21 cellular contexts compared by ENCODE assay signal in genomic region chr13:59459972-59460371, GRCh38.
DNase-seq lines count a peak whose midpoint lies in the region; ATAC-seq and TF ChIP-seq lines count a peak whose summit lies in the region.
"Had no signal": no experiment of that assay in that cellular context is flagged by ENCODE, and none has a peak within 500 bp of the region (broad histone marks: within the 10 kb centered on the region; RNA-seq: fewer than 3 reads in every experiment).

No MANE protein-coding gene starts in this region.

- H3K23ac ChIP-seq in IMR-90 (ENCODE audit: low read depth, low read length) = 0 out of 2 replicates have a peak overlapping the region, but pooled peaks have one; percentile 86

- H3K36me3 ChIP-seq in IMR-90 (ENCODE audit: control insufficient read depth, insufficient read depth, low read length) (no peaks in the 10 kb centered on the region), brain microvascular endothelial cell (replicated peaks) (no peaks in the 10 kb centered on the region)
- H3K36me3 ChIP-seq: Peyer's patch, WERI-Rb-1 had no signal

- H4K91ac ChIP-seq in IMR-90 (ENCODE audit: insufficient read depth, low read depth, low read length) = no peak overlapping the region

- peak overlapping the region; percentile 90 for H2BK120ac ChIP-seq in IMR-90 (ENCODE audit: low read depth, low read length)

- CTCF ChIA-PET in IMR-90 (lab: Yijun Ruan, JAX) = no interaction called here

- no peak overlapping the region for H3K4me3 Mint-ChIP-seq in stimulated activated naive CD8-positive, alpha-beta T cell treated with anti-CD3 and anti-CD28 coated beads, Interleukin-15, amount 100 ng/mL, for 72 hours
- H3K4me3 Mint-ChIP-seq: activated CD4-positive, alpha-beta memory T cell treated with anti-CD3 and anti-CD28 coated beads, Interleukin-2, amount 10 ng/mL, durations not matched to agents 7 days and 5 days; activated naive CD8-positive, alpha-beta T cell treated with anti-CD3 and anti-CD28 coated beads, Interleukin-2, amount 50 U/mL, for 24 hours; immature natural killer cell; mesothelial cell of epicardium; stimulated activated naive CD8-positive, alpha-beta T cell treated with anti-CD3 and anti-CD28 coated beads, Interleukin-15, Interleukin-2, amounts not matched to agents 100 ng/mL and 50 ng/mL, for 24 hours had no signal

- no peaks in the 10 kb centered on the region for H3K9me1 ChIP-seq in IMR-90 (ENCODE audit: insufficient read depth, low read length)

- no peak overlapping the region for H3K14ac ChIP-seq in IMR-90 (replicated peaks; ENCODE audit: low read depth, low read length)

- H3K79me1 ChIP-seq in IMR-90 (ENCODE audit: low read depth in 1 of 2, low read length in 2 of 2) = no peaks in the 10 kb centered on the region

- no peaks in the 10 kb centered on the region for H4K20me1 ChIP-seq in IMR-90 (ENCODE audit: insufficient read depth, low read length)

- H3K27ac ChIP-seq in IMR-90 (ENCODE audit: insufficient read depth, low read length) (no peak overlapping the region), brain microvascular endothelial cell (peak overlapping the region; percentile 76)
- H3K27ac ChIP-seq: Peyer's patch, WERI-Rb-1 had no signal

- no peak overlapping the region for H3K56ac ChIP-seq in IMR-90 (ENCODE audit: extremely low read depth, insufficient read depth, low read length)

- no peak for ATAC-seq in IMR-90 (ENCODE audit: low read depth)
- ATAC-seq in stimulated activated naive CD8-positive, alpha-beta T cell treated with anti-CD3 and anti-CD28 coated beads, Interleukin-15, amount 100 ng/mL, for 72 hours = no peak
- ATAC-seq: activated naive CD8-positive, alpha-beta T cell treated with anti-CD3 and anti-CD28 coated beads, Interleukin-2, amount 50 U/mL, for 24 hours; HCT116 had no signal

- in situ Hi-C loops in IMR-90 (cut with MboI; ENCODE audit: low sequenced_read_pairs) (no loop called here), brain microvascular endothelial cell (cut with HindIII; ENCODE audit: low pct_ligation_motif_present, low sequenced_read_pairs) (no loop called here), ACHN (cut with HindIII; ENCODE audit: low pct_ligation_motif_present, low pct_unique_long_range_greater_than_20kb, low sequenced_read_pairs) (no loop called here)

- H2BK5ac ChIP-seq in IMR-90 (ENCODE audit: low read depth, low read length, poor library complexity, severe bottlenecking) = peak overlapping the region; percentile 95

- H3K27ac Mint-ChIP-seq in stimulated activated naive CD8-positive, alpha-beta T cell treated with anti-CD3 and anti-CD28 coated beads, Interleukin-15, amount 100 ng/mL, for 72 hours = no peak overlapping the region
- H3K27ac Mint-ChIP-seq: activated CD4-positive, alpha-beta memory T cell treated with anti-CD3 and anti-CD28 coated beads, Interleukin-2, amount 10 ng/mL, durations not matched to agents 7 days and 5 days; activated naive CD8-positive, alpha-beta T cell treated with anti-CD3 and anti-CD28 coated beads, Interleukin-2, amount 50 U/mL, for 24 hours; immature natural killer cell; mesothelial cell of epicardium; stimulated activated naive CD8-positive, alpha-beta T cell treated with anti-CD3 and anti-CD28 coated beads, Interleukin-15, Interleukin-2, amounts not matched to agents 100 ng/mL and 50 ng/mL, for 24 hours had no signal

- H3K9me3 ChIP-seq in IMR-90 (ENCODE audit: control insufficient read depth, insufficient read depth, low read length) = peaks cover 2% of the 10 kb centered on the region
- H3K9me3 ChIP-seq: Peyer's patch had no signal

- no CpG with 5 or more reads among the region's 2 CpGs for WGBS in IMR-90 (ENCODE audit: extremely low coverage in 2 of 2, insufficient read length in 1 of 2), 2 experiments

- no peaks in the 10 kb centered on the region for H3K9me3 Mint-ChIP-seq in stimulated activated naive CD8-positive, alpha-beta T cell treated with anti-CD3 and anti-CD28 coated beads, Interleukin-15, amount 100 ng/mL, for 72 hours
- H3K9me3 Mint-ChIP-seq: activated CD4-positive, alpha-beta memory T cell treated with anti-CD3 and anti-CD28 coated beads, Interleukin-2, amount 10 ng/mL, durations not matched to agents 7 days and 5 days; activated naive CD8-positive, alpha-beta T cell treated with anti-CD3 and anti-CD28 coated beads, Interleukin-2, amount 50 U/mL, for 24 hours; stimulated activated naive CD8-positive, alpha-beta T cell treated with anti-CD3 and anti-CD28 coated beads, Interleukin-15, Interleukin-2, amounts not matched to agents 100 ng/mL and 50 ng/mL, for 24 hours had no signal

- no peak overlapping the region for H3K18ac ChIP-seq in IMR-90 (ENCODE audit: low read depth, low read length)

- H3K27me3 ChIP-seq in IMR-90 (ENCODE audit: control insufficient read depth, insufficient read depth, low read length) (no peaks in the 10 kb centered on the region), brain microvascular endothelial cell (replicated peaks) (no peaks in the 10 kb centered on the region)
- H3K27me3 ChIP-seq: Peyer's patch had no signal

- no peak for TF ChIP-seq RAD21 in IMR-90 (IDR thresholded peaks at IDR 0.05; ENCODE audit: low read length)

- peak overlapping the region in 1 of 2 experiments; percentile 90; a peak in 1 of 4 replicates for H4K8ac ChIP-seq in IMR-90 (ENCODE audit: low read depth in 2 of 2, low read length in 2 of 2)

- intact Hi-C loops in IMR-90 (cut with micrococcal nuclease) = no loop called here

- peak overlapping the region; percentile 35 for H2AK9ac ChIP-seq in IMR-90 (replicated peaks; ENCODE audit: low read depth, low read length, poor library complexity)

- H2AK5ac ChIP-seq in IMR-90 (ENCODE audit: low read depth, low read length) = peak overlapping the region; percentile 39; the same call in 1 of the 2 replicates

- H2BK20ac ChIP-seq in IMR-90 (ENCODE audit: low read depth, low read length) = peak overlapping the region; percentile 87; the same call in 1 of the 2 replicates

- no peak for TF ChIP-seq POLR2A in IMR-90 (IDR thresholded peaks at IDR 0.05; ENCODE audit: low read depth, low read length)

- H3K4me3 ChIP-seq in AG09309 (ENCODE audit: control insufficient read depth, low read depth, low read length) = no peak overlapping the region
- no peak overlapping the region for H3K4me3 ChIP-seq in IMR-90 (ENCODE audit: insufficient read depth, low read depth, low read length)
- no peak overlapping the region for H3K4me3 ChIP-seq in brain microvascular endothelial cell (ENCODE audit: low read depth, low read length)
- H3K4me3 ChIP-seq: Peyer's patch had no signal

- peak overlapping the region; percentile 12 for H2AFZ ChIP-seq in IMR-90 (replicated peaks; ENCODE audit: low read length, poor library complexity)

- H3K4me1 Mint-ChIP-seq in stimulated activated naive CD8-positive, alpha-beta T cell treated with anti-CD3 and anti-CD28 coated beads, Interleukin-15, amount 100 ng/mL, for 72 hours = peaks cover 4% of the 10 kb centered on the region
- H3K4me1 Mint-ChIP-seq: activated CD4-positive, alpha-beta memory T cell treated with anti-CD3 and anti-CD28 coated beads, Interleukin-2, amount 10 ng/mL, durations not matched to agents 7 days and 5 days; activated naive CD8-positive, alpha-beta T cell treated with anti-CD3 and anti-CD28 coated beads, Interleukin-2, amount 50 U/mL, for 24 hours had no signal

- peaks cover 6% of the 10 kb centered on the region for H3K4me1 ChIP-seq in IMR-90 (ENCODE audit: control insufficient read depth, insufficient read depth, low read length)
- H3K4me1 ChIP-seq: Peyer's patch had no signal

- peak overlapping the region; percentile 69 for H3K4ac ChIP-seq in IMR-90 (ENCODE audit: low read depth, low read length)

- H2BK15ac ChIP-seq in IMR-90 (ENCODE audit: low read depth, low read length) = no peak overlapping the region

- H3K9ac ChIP-seq in IMR-90 (ENCODE audit: low read depth, low read length) = no peak overlapping the region

- BruUV-seq in IMR-90 (replicated peaks; lab: Mats Ljungman, UMichigan) = no TSS peak

- TF ChIP-seq CTCF in AG09309 (IDR thresholded peaks at IDR 0.05; ENCODE audit: control insufficient read depth, insufficient read depth, low read depth, low read length, missing control alignments) = peak; percentile 2
- no peak for TF ChIP-seq CTCF in IMR-90 (conservative IDR thresholded peaks at IDR 0.05; ENCODE audit: low read depth, low read length)
- TF ChIP-seq CTCF in brain microvascular endothelial cell (IDR thresholded peaks at IDR 0.05; ENCODE audit: low read depth, low read length, missing control alignments) = no peak

- peaks cover 6% of the 10 kb centered on the region for H3K27me3 Mint-ChIP-seq in stimulated activated naive CD8-positive, alpha-beta T cell treated with anti-CD3 and anti-CD28 coated beads, Interleukin-15, amount 100 ng/mL, for 72 hours

- H3K4me2 ChIP-seq in IMR-90 (ENCODE audit: low read depth, low read length) = no peak overlapping the region

- POLR2A ChIA-PET in IMR-90 (lab: Charles Lee; ENCODE audit: unreplicated experiment) = no interaction called here

- DNase-seq in AG09309 (ENCODE audit: low read depth) (no peak), IMR-90 (peak; percentile 41), brain microvascular endothelial cell (no peak), kidney tubule cell (ENCODE audit: low spot score) (peak; percentile 27), ACHN (no peak), DMS79 (lab: John Stamatoyannopoulos, UW) (no peak), amygdala (lab: John Stamatoyannopoulos, UW) (no peak)
- DNase-seq in stimulated activated naive CD8-positive, alpha-beta T cell treated with anti-CD3 and anti-CD28 coated beads, Interleukin-15, amount 100 ng/mL, for 72 hours = no peak
- DNase-seq: activated CD4-positive, alpha-beta memory T cell treated with anti-CD3 and anti-CD28 coated beads, Interleukin-2, amount 10 ng/mL, durations not matched to agents 7 days and 5 days; activated naive CD8-positive, alpha-beta T cell treated with anti-CD3 and anti-CD28 coated beads, Interleukin-2, amount 50 U/mL, for 24 hours; cerebellar nuclear complex; immature natural killer cell; NCI-H2029 treated with DMSO at 0.1 percent for 48 hours; NCI-H526 treated with DMSO at 0.1 percent for 48 hours; Peyer's patch; stimulated activated CD4-positive, alpha-beta T cell treated with anti-CD3 and anti-CD28 coated beads, Interleukin-15, amount 100 ng/mL, for 24 hours; T-helper 1 cell; WERI-Rb-1 had no signal

- dilution Hi-C loops in IMR-90 (cut with HindIII; ENCODE audit: low sequenced_read_pairs, unreplicated experiment) = no loop called here

- H4K5ac ChIP-seq in IMR-90 (ENCODE audit: low read depth, low read length) = peak overlapping the region; percentile 3; the same call in 1 of the 2 replicates

TF ChIP-seq in IMR-90, 13 proteins besides CTCF, POLR2A, EP300 and RAD21 (continues in another document):
- no peak for TF ChIP-seq CEBPB (IDR thresholded peaks at IDR 0.05; ENCODE audit: low read depth, low read length)
- TF ChIP-seq BHLHE40 (IDR thresholded peaks at IDR 0.05; ENCODE audit: low read depth, low read length) = no peak
- TF ChIP-seq SMC3 (IDR thresholded peaks at IDR 0.05; ENCODE audit: low read depth, low read length) = no peak
- no peak for TF ChIP-seq RFX5 (IDR thresholded peaks at IDR 0.05; ENCODE audit: low read depth, low read length)
- TF ChIP-seq MAZ (IDR thresholded peaks at IDR 0.05; ENCODE audit: borderline replicate concordance, low read depth, low read length) = no peak
- no peak for TF ChIP-seq RCOR1 (IDR thresholded peaks at IDR 0.05; ENCODE audit: insufficient replicate concordance, low read length)
- no peak for TF ChIP-seq MAFK (IDR thresholded peaks at IDR 0.05; ENCODE audit: low read depth, low read length)
- TF ChIP-seq NFE2L2 (IDR thresholded peaks at IDR 0.05; ENCODE audit: low read depth, low read length) = no peak

Comparison
In these comparisons a context has a peak if more than half of its experiments do, and no peak if none do; other contexts are left out.
1. DNase-seq: peak in IMR-90 (single experiment) and kidney tubule cell (single experiment); none in AG09309 (single experiment), brain microvascular endothelial cell (single experiment), ACHN (single experiment), stimulated activated naive CD8-positive, alpha-beta T cell treated with anti-CD3 and anti-CD28 coated beads, Interleukin-15, amount 100 ng/mL, for 72 hours (0 of 2), DMS79 (single experiment) and amygdala (0 of 56).